In the genomic region with DNA sequence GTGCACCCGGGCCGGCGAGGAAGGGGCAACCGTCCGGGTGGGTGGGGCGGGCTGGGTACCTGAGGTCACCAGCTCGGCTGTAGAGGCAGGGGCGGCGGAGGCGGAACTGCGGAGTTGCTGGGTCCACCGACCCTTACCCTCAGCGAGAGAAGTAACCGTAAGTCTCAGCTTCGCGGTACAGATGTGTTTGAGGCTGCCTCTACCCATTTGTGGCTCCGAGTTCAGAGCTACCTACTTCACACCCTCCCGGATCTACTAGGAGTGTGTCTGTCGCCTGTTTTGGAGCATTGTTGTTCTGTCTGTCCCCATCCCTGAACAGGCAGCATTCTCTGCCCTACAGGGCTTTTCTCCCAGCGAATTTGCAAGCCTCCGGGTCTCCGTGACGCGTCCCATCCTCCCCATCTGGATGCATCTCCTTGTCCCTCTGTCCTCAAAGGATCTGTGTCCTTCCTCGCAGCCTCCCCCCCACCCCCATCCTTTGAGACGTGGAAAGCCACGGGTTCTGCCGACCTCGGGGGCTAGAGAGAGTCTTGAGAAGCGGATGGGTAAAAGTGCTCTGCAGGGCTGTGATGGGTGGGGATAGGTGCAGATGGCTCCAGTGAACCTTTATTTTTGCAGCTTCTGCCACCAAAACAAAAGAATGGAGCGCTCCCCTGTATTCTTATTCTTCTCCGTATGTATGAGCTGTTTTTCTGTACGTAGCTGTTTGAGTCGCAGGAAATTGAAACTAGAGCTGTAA, we compare ENCODE assay signal across 8 cellular contexts. TPM values are rescaled to one million over a fixed set of nuclear protein-coding genes. Genes with fewer than 3 reads are reported as not detected.
A peak's percentile ranks its signal among the peaks of the same experiment; 100 is the strongest.
DNase-seq lines count a peak whose midpoint lies in the region; ATAC-seq and TF ChIP-seq lines count a peak whose summit lies in the region.

No MANE protein-coding gene starts in this region.

- WGBS in right lobe of liver (ENCODE audit: insufficient coverage, low coverage, low lambda C conversion rate, missing lambda C conversion rate), result under 1% methylated on average over 25 of the region's 34 CpGs

- H3K27me3 Mint-ChIP-seq in dendritic cell treated with granulocyte-macrophage colony-stimulating factor and Interleukin-4, amounts not matched to agents 40 ng/mL and 50 ng/mL, for 4 days, result no peaks in the 10 kb centered on the region
- no peaks in the 10 kb centered on the region for H3K27me3 Mint-ChIP-seq in stimulated activated naive CD8-positive, alpha-beta T cell treated with anti-CD3 and anti-CD28 coated beads, Interleukin-15, Interleukin-2, amounts not matched to agents 100 ng/mL and 50 ng/mL, for 24 hours

- peaks cover 30% of the 10 kb centered on the region for H3K4me1 Mint-ChIP-seq in dendritic cell treated with granulocyte-macrophage colony-stimulating factor and Interleukin-4, amounts not matched to agents 40 ng/mL and 50 ng/mL, for 4 days (ENCODE audit: low read depth)
- H3K4me1 Mint-ChIP-seq in stimulated activated naive CD8-positive, alpha-beta T cell treated with anti-CD3 and anti-CD28 coated beads, Interleukin-15, Interleukin-2, amounts not matched to agents 100 ng/mL and 50 ng/mL, for 24 hours (ENCODE audit: low read depth), result peaks cover 50% of the 10 kb centered on the region

- peak overlapping the region; percentile 97 for H3K27ac Mint-ChIP-seq in dendritic cell treated with granulocyte-macrophage colony-stimulating factor and Interleukin-4, amounts not matched to agents 40 ng/mL and 50 ng/mL, for 4 days
- peak overlapping the region; percentile 82 for H3K27ac Mint-ChIP-seq in stimulated activated naive CD8-positive, alpha-beta T cell treated with anti-CD3 and anti-CD28 coated beads, Interleukin-15, Interleukin-2, amounts not matched to agents 100 ng/mL and 50 ng/mL, for 24 hours

- TF ChIP-seq POLR2A in right lobe of liver (IDR thresholded peaks at IDR 0.05), result no peak

- H3K4me3 ChIP-seq in HUES6 (ENCODE audit: low read depth, low read length) (peak overlapping the region; percentile 87), right lobe of liver (peak overlapping the region; percentile 81 to 90 (median 87))

- ATAC-seq in GM21529 (IDR thresholded peaks at IDR 0.05; ENCODE audit: unreplicated experiment), result peak; percentile 28
- peak; percentile 21 to 42 (median 24) for ATAC-seq in right lobe of liver

- DNase-seq in NCI-H1436 (lab: John Stamatoyannopoulos, UW), result peak; percentile 31
- DNase-seq in NCI-H1436 treated with DMSO at 0.1 percent for 48 hours (lab: John Stamatoyannopoulos, UW), result no peak
- DNase-seq in T-helper 9 cell, result peak; percentile 7
- DNase-seq in right lobe of liver, result peak in 1 of 3 donors; percentile 46

- TF ChIP-seq CTCF in right lobe of liver (IDR thresholded peaks at IDR 0.05), result no peak

- H3K27ac ChIP-seq in HUES6 (ENCODE audit: low read depth, low read length) (no peak overlapping the region), right lobe of liver (peak overlapping the region; percentile 84 to 88 (median 85))

- H3K9me3 ChIP-seq in HUES6 (ENCODE audit: control insufficient read depth, insufficient read depth, low read depth, low read length) (no peaks in the 10 kb centered on the region), right lobe of liver (no peaks in the 10 kb centered on the region)

- peak overlapping the region; percentile 92 for H3K9ac ChIP-seq in HUES6 (ENCODE audit: low read length)

- peaks cover 23% of the 10 kb centered on the region for H3K36me3 Mint-ChIP-seq in dendritic cell treated with granulocyte-macrophage colony-stimulating factor and Interleukin-4, amounts not matched to agents 40 ng/mL and 50 ng/mL, for 4 days (ENCODE audit: low read depth)
- peaks cover 8% of the 10 kb centered on the region for H3K36me3 Mint-ChIP-seq in stimulated activated naive CD8-positive, alpha-beta T cell treated with anti-CD3 and anti-CD28 coated beads, Interleukin-15, Interleukin-2, amounts not matched to agents 100 ng/mL and 50 ng/mL, for 24 hours (ENCODE audit: low read depth)

- intact Hi-C loops in dendritic cell treated with granulocyte-macrophage colony-stimulating factor and Interleukin-4, amounts not matched to agents 40 ng/mL and 50 ng/mL, for 4 days (cut with micrococcal nuclease), result loop anchor here (1.0 to 5.0 kb wide), 3 partner anchors 201 to 341 kb away; a partner anchor contains a TSS
- intact Hi-C loops in right lobe of liver (cut with DNase I), result no loop called here

- H3K4me3 Mint-ChIP-seq in dendritic cell treated with granulocyte-macrophage colony-stimulating factor and Interleukin-4, amounts not matched to agents 40 ng/mL and 50 ng/mL, for 4 days, result peak overlapping the region; percentile 87
- peak overlapping the region; percentile 99 for H3K4me3 Mint-ChIP-seq in stimulated activated naive CD8-positive, alpha-beta T cell treated with anti-CD3 and anti-CD28 coated beads, Interleukin-15, Interleukin-2, amounts not matched to agents 100 ng/mL and 50 ng/mL, for 24 hours

- H3K36me3 ChIP-seq in HUES6 (ENCODE audit: control insufficient read depth, insufficient read depth, low read length) (0 out of 2 replicates have a peak, but pooled peaks cover 3% of the 10 kb centered on the region), right lobe of liver (no peaks in the 10 kb centered on the region)

- H3K27me3 ChIP-seq in HUES6 (ENCODE audit: control insufficient read depth, insufficient read depth, low read length) (no peaks in the 10 kb centered on the region), right lobe of liver (no peaks in the 10 kb centered on the region)

- H3K9me3 Mint-ChIP-seq in dendritic cell treated with granulocyte-macrophage colony-stimulating factor and Interleukin-4, amounts not matched to agents 40 ng/mL and 50 ng/mL, for 4 days, result no peaks in the 10 kb centered on the region
- no peaks in the 10 kb centered on the region for H3K9me3 Mint-ChIP-seq in stimulated activated naive CD8-positive, alpha-beta T cell treated with anti-CD3 and anti-CD28 coated beads, Interleukin-15, Interleukin-2, amounts not matched to agents 100 ng/mL and 50 ng/mL, for 24 hours

- H3K4me1 ChIP-seq in HUES6 (ENCODE audit: control insufficient read depth, insufficient read depth, low read length) (peaks cover 15% of the 10 kb centered on the region), right lobe of liver (peaks cover 0 to 24% (median 4%) of the 10 kb centered on the region in 4 donors)

RNA-seq across cellular contexts. Expression of a gene that starts 0.8 kb away (rescaled TPM):
- total RNA-seq in right lobe of liver, result 10 to 100 TPM in 5 of 6 experiments, 1 to 10 TPM in 1; 9.3 to 20.8 (median 15.0) TPM

RNA-seq across cellular contexts. Expression of a gene that starts 0.8 kb away (rescaled TPM):
- 10 to 100 TPM; 15.9 to 32.3 (median 22.6) TPM for total RNA-seq in right lobe of liver
